8 cellular contexts compared by ENCODE assay signal in the genomic region with DNA sequence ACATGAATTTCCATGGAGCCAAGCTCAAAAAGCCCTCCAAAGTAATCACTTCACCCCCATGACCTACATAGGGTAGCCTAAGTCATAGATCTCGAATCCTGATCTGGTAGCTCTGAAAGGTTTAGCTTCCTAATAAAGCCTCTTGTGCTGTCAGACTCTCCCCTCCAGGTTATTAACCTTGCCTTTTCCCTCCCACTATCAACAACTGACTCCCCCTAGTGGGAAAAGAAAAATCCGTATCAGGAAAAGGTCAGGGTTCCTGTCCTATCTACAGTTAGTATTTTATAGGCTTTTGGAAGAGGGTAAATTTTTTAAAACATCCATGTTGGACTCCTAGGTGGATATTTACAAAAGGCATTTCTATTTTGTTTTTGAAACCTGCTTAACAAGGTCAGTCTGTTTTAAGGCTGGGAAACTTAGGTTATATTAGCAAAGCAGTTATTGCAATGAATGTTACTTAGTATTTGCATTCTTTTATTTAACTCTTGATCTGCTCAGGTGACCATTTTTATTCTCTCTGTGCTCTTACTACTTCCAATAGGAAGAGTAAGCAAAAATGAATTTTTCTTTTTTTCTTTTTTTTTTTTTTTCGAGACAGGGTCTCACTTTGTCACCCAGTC. TPM values are rescaled to one million over a fixed set of nuclear protein-coding genes. Genes with fewer than 3 reads are reported as not detected.
DNase-seq lines count a peak whose midpoint lies in the region; ATAC-seq, FAIRE-seq and TF ChIP-seq lines count a peak whose summit lies in the region.

No MANE protein-coding gene starts in this region.

- H3K9me3 ChIP-seq in right atrium auricular region (no peaks in the 10 kb centered on the region), small intestine (ENCODE audit: control insufficient read depth, low read depth) (no peaks in the 10 kb centered on the region)

- peaks cover 0 to 73% of the 10 kb centered on the region in 2 donors for H3K4me1 ChIP-seq in right atrium auricular region
- peaks cover 9 to 21% of the 10 kb centered on the region in 2 donors for H3K4me1 ChIP-seq in small intestine (ENCODE audit: control insufficient read depth in 2 of 2, insufficient read depth in 1 of 2, low read depth in 1 of 2, low read length in 1 of 2)

- H3K27ac ChIP-seq in right atrium auricular region = peak overlapping the region; percentile 41 to 50
- H3K27ac ChIP-seq in small intestine (ENCODE audit: low read depth in 1 of 2, low read length in 1 of 2) = peak overlapping the region in 1 of 2 donors; percentile 37

- H3K36me3 ChIP-seq in right atrium auricular region (no peaks in the 10 kb centered on the region), small intestine (ENCODE audit: control insufficient read depth in 2 of 2, insufficient read depth in 2 of 2, low read length in 2 of 2) (no peaks in the 10 kb centered on the region)

- H3K9me3 Mint-ChIP-seq in activated naive CD4-positive, alpha-beta T cell treated with anti-CD3 and anti-CD28 coated beads, Interleukin-2, amount 50 U/mL, for 72 hours = no peaks in the 10 kb centered on the region

- ATAC-seq in activated naive CD4-positive, alpha-beta T cell treated with anti-CD3 and anti-CD28 coated beads, Interleukin-2, amount 50 U/mL, for 72 hours = peak; percentile 34 to 52
- no peak for ATAC-seq in HG03469 (IDR thresholded peaks at IDR 0.05; ENCODE audit: unreplicated experiment)

- no peak overlapping the region for H3K27ac Mint-ChIP-seq in activated naive CD4-positive, alpha-beta T cell treated with anti-CD3 and anti-CD28 coated beads, Interleukin-2, amount 50 U/mL, for 72 hours

- H3K27me3 ChIP-seq in right atrium auricular region (no peaks in the 10 kb centered on the region), small intestine (ENCODE audit: control insufficient read depth in 2 of 2, insufficient read depth in 2 of 2, low read length in 2 of 2) (no peaks in the 10 kb centered on the region)

- FAIRE-seq in small intestine (lab: Jason Lieb, UNC) = no peak

- DNase-seq in AG09309 (ENCODE audit: low read depth) (no peak), NCI-H2227 (lab: John Stamatoyannopoulos, UW; ENCODE audit: unreplicated experiment) (peak; percentile 73), right atrium auricular region (ENCODE audit: low spot score) (no peak), small intestine (peak; percentile 83), germinal center (ENCODE audit: low spot score) (no peak)
- no peak for DNase-seq in activated naive CD4-positive, alpha-beta T cell treated with anti-CD3 and anti-CD28 coated beads, Interleukin-2, amount 50 U/mL, for 72 hours (ENCODE audit: low spot score in 2 of 2)

- 8 to 27% (median 15%) methylated on average over 3 of the region's 3 CpGs for WGBS in small intestine, 3 donors

- TF ChIP-seq CTCF in AG09309 (IDR thresholded peaks at IDR 0.05; ENCODE audit: control insufficient read depth, insufficient read depth, low read depth, low read length, missing control alignments) (peak; percentile 60), GM12874 (IDR thresholded peaks at IDR 0.05; ENCODE audit: insufficient read depth, low read depth, low read length) (peak; percentile 30; the same call in 1 of the 2 replicates), right atrium auricular region (IDR thresholded peaks at IDR 0.05) (peak in 1 of 2 donors; percentile 74)

- H3K4me3 ChIP-seq in AG09309 (ENCODE audit: control insufficient read depth, low read depth, low read length) = no peak overlapping the region
- H3K4me3 ChIP-seq in right atrium auricular region = no peak overlapping the region
- H3K4me3 ChIP-seq in small intestine (ENCODE audit: low read depth in 1 of 2, low read length in 2 of 2) = no peak overlapping the region

- peaks cover 8 to 16% of the 10 kb centered on the region in 2 donors for H3K36me3 Mint-ChIP-seq in activated naive CD4-positive, alpha-beta T cell treated with anti-CD3 and anti-CD28 coated beads, Interleukin-2, amount 50 U/mL, for 72 hours

RNA-seq across cellular contexts. Expression of a gene that starts 8.0 kb away (rescaled TPM):
- 100 to 1,000 TPM in 1 of 2 donors, 10 to 100 TPM in 1; 87.8 to 120 TPM for total RNA-seq in activated naive CD4-positive, alpha-beta T cell treated with anti-CD3 and anti-CD28 coated beads, Interleukin-2, amount 50 U/mL, for 72 hours
- 10 to 100 TPM; 31.3 to 36.3 TPM for total RNA-seq in right atrium auricular region
- polyA plus RNA-seq in small intestine = 10 to 100 TPM; 24.0 to 27.9 (median 27.5) TPM

RNA-seq across cellular contexts. Expression of a gene that starts 59.3 kb away (rescaled TPM):
- total RNA-seq in activated naive CD4-positive, alpha-beta T cell treated with anti-CD3 and anti-CD28 coated beads, Interleukin-2, amount 50 U/mL, for 72 hours = 1 to 10 TPM; 8.5 to 8.9 TPM
- total RNA-seq in right atrium auricular region = 10 to 100 TPM; 24.7 to 34.0 TPM
- polyA plus RNA-seq in small intestine = 10 to 100 TPM in 1 of 3 donors, 1 to 10 TPM in 2; 8.3 to 32.7 (median 10.0) TPM

Comparison
In these comparisons a context has a peak if more than half of its experiments do, and no peak if none do; other contexts are left out.
1. DNase-seq: peak in NCI-H2227 (single experiment) and small intestine (single experiment); none in AG09309 (single experiment), activated naive CD4-positive, alpha-beta T cell treated with anti-CD3 and anti-CD28 coated beads, Interleukin-2, amount 50 U/mL, for 72 hours (0 of 2), right atrium auricular region (single experiment) and germinal center (single experiment).